ENCODE assay signal across 7 cellular contexts in genomic region chr10:71383972-71384687, GRCh38. TPM values are rescaled to one million over a fixed set of nuclear protein-coding genes. Genes with fewer than 3 reads are reported as not detected.
A peak's percentile ranks its signal among the peaks of the same experiment; 100 is the strongest.
DNase-seq lines count a peak whose midpoint lies in the region; ATAC-seq, FAIRE-seq and TF ChIP-seq lines count a peak whose summit lies in the region.

No MANE protein-coding gene starts in this region.

- TF ChIP-seq CTCF in GM12865 (IDR thresholded peaks at IDR 0.05; ENCODE audit: insufficient read depth, low read depth, low read length, missing control alignments) (peak; percentile 97), SU-DHL-6 (IDR thresholded peaks at IDR 0.05; ENCODE audit: insufficient read depth, low read length, poor library complexity, severe bottlenecking) (peak; percentile 90), heart right ventricle (IDR thresholded peaks at IDR 0.05) (peak; percentile 71 to 95 (median 90))

- H3K9me3 ChIP-seq in SU-DHL-6 (ENCODE audit: insufficient read depth, low read length) (no peaks in the 10 kb centered on the region), heart right ventricle (no peaks in the 10 kb centered on the region)

- no peak overlapping the region for H3K4me2 ChIP-seq in SU-DHL-6 (ENCODE audit: low read depth, low read length, poor library complexity, severe bottlenecking)

- peaks cover 0 to 4% (median 0%) of the 10 kb centered on the region in 9 donors for H3K4me1 ChIP-seq in heart right ventricle

- no peaks in the 10 kb centered on the region for H3K27me3 ChIP-seq in SU-DHL-6 (ENCODE audit: low read length)
- no peaks in the 10 kb centered on the region for H3K27me3 ChIP-seq in heart right ventricle

- H3K9me2 ChIP-seq in SU-DHL-6 (replicated peaks; ENCODE audit: insufficient read depth, low read length), result no peaks in the 10 kb centered on the region

- DNase-seq in GM12865 (ENCODE audit: low read depth) (peak; percentile 70), HTR-8/SVneo (ENCODE audit: insufficient read length, low spot score) (peak; percentile 74), heart right ventricle (peak; percentile 69 to 79), sciatic nerve (ENCODE audit: low spot score) (peak; percentile 85)
- DNase-seq in activated naive CD8-positive, alpha-beta T cell treated with anti-CD3 and anti-CD28 coated beads, Interleukin-2, amount 50 U/mL, for 16 hours (ENCODE audit: low read depth, low spot score), result peak; percentile 49

- H3K36me3 ChIP-seq in SU-DHL-6 (ENCODE audit: low read length), result no peaks in the 10 kb centered on the region
- H3K36me3 ChIP-seq in heart right ventricle, result no peaks in the 10 kb centered on the region

- H3K79me2 ChIP-seq in SU-DHL-6 (ENCODE audit: insufficient read depth, low read length), result no peaks in the 10 kb centered on the region

- peak; percentile 56 to 95 (median 91) for ATAC-seq in heart right ventricle
- ATAC-seq in sciatic nerve, result peak; percentile 89
- no peak for ATAC-seq in HG02623 (IDR thresholded peaks at IDR 0.05; ENCODE audit: unreplicated experiment)

- 22 to 25% methylated on average over 10 of the region's 10 CpGs for WGBS in heart right ventricle, 2 donors

- no peak overlapping the region for H3K9ac ChIP-seq in SU-DHL-6 (ENCODE audit: low read length)

- H2AFZ ChIP-seq in SU-DHL-6 (ENCODE audit: low read depth, low read length, severe bottlenecking), result no peak overlapping the region

- H3K4me3 ChIP-seq in GM12865 (ENCODE audit: low read depth, low read length) (no peak overlapping the region), SU-DHL-6 (ENCODE audit: insufficient read depth, low read length, poor library complexity, severe bottlenecking) (no peak overlapping the region), heart right ventricle (no peak overlapping the region)

- no peaks in the 10 kb centered on the region for H4K20me1 ChIP-seq in SU-DHL-6 (ENCODE audit: low read depth, low read length)

- intact Hi-C loops in heart right ventricle (cut with DNase I), result loop anchor here in 9 of 10 donors (5.0 to 10.0 kb wide), 10 partner anchors 62 to 511 kb away; no protein-coding TSS in a partner anchor
- intact Hi-C loops in sciatic nerve (cut with DNase I), result loop anchor here (10.0 kb wide), 1 partner anchor 511 kb away; no protein-coding TSS in a partner anchor

- no peak for FAIRE-seq in HTR-8/SVneo (lab: Jason Lieb, UNC)

- H3K27ac ChIP-seq in SU-DHL-6 (ENCODE audit: low read depth, low read length), result no peak overlapping the region
- H3K27ac ChIP-seq in heart right ventricle, result no peak overlapping the region

- no peaks in the 10 kb centered on the region for H3F3A ChIP-seq in SU-DHL-6 (ENCODE audit: insufficient read depth)

RNA-seq across cellular contexts. Expression of gene CDH23, which starts 12.6 kb away (rescaled TPM):
- total RNA-seq in heart right ventricle (1 to 10 TPM; 1.1 to 7.7 (median 4.6) TPM), sciatic nerve (20.1 TPM)
- 1 to 10 TPM; 1.6 to 7.2 TPM for polyA plus RNA-seq in heart right ventricle
